In the genomic region with DNA sequence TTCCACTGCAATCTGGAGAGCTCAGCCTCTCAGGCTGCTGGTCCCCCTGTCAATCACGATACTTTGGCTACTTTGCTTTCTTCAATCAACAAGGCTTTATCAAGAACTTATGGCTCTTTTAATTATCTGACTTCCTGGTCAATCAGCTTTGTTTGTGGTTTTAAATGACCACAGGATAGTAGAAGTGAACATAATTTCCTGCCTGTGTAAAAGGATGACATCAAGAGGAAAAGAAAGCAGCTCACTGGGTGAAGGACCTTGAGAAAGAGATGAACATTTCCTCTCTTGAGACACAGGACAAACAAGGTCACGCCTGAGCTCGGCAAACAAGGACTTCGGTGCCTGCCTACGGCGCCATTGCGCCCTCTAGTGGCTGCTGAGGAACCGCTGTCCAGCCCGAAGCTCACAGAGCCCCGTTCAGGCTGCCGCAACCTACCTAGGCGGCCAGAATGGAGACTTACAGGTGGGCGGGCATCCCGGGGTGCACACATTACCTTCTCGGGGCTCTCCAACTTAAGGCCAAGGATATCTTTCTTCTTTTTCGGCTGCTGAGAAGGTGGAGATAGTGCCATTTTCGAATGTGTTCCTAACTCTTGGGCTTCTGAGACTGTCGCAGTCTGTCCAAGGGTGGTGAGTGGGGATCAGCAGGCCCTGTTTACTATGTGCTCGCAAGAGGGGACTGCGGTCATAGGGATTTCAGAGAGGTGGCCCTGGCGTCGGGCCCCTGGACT, we compare ENCODE assay signal across 8 cellular contexts. TPM values are rescaled to one million over a fixed set of nuclear protein-coding genes. Genes with fewer than 3 reads are reported as not detected.
DNase-seq lines count a peak whose midpoint lies in the region; ATAC-seq and TF ChIP-seq lines count a peak whose summit lies in the region.

No MANE protein-coding gene starts in this region.

- H3K27ac ChIP-seq in MM.1S (ENCODE audit: low read length) (no peak overlapping the region), transverse colon (peak overlapping the region; percentile 55 to 82 (median 72))

- ATAC-seq in SK-N-SH treated with all-trans-retinoic acid at 6 μM for 48 hours: peak; percentile 98

- no peaks in the 10 kb centered on the region for H3K27me3 ChIP-seq in MM.1S (replicated peaks; ENCODE audit: insufficient read depth, low read length)
- H3K27me3 ChIP-seq in transverse colon: no peaks in the 10 kb centered on the region

- no peak overlapping the region for H3K9ac ChIP-seq in MM.1S (ENCODE audit: low read length)

- no peaks in the 10 kb centered on the region for H3F3A ChIP-seq in MM.1S (ENCODE audit: insufficient read depth, low read length)

- H4K20me1 ChIP-seq in MM.1S (ENCODE audit: insufficient read depth, low read length): no peaks in the 10 kb centered on the region

- DNase-seq in GM04503 (ENCODE audit: low read depth) (peak; percentile 89), HCEC 1CT (peak; percentile 98), MM.1S (peak; percentile 91), head of caudate nucleus (peak; percentile 76 to 96 (median 91)), pons (ENCODE audit: low spot score) (peak; percentile 90), transverse colon (peak; percentile 94)

- H3K36me3 ChIP-seq in MM.1S (replicated peaks; ENCODE audit: insufficient read depth, low read length) (no peaks in the 10 kb centered on the region), transverse colon (no peaks in the 10 kb centered on the region)

- intact Hi-C loops in head of caudate nucleus (cut with DNase I): loop anchor here (5.0 kb wide), 1 partner anchor 219 kb away; no protein-coding TSS in a partner anchor
- intact Hi-C loops in transverse colon (cut with DNase I; ENCODE audit: low total_unique reads): loop anchor here (2.0 to 10.0 kb wide), 2 partner anchors 56 to 220 kb away; a partner anchor contains a TSS

- H3K4me1 ChIP-seq in MM.1S (ENCODE audit: low read length): peaks cover 6% of the 10 kb centered on the region
- peaks cover 0 to 9% (median 6%) of the 10 kb centered on the region in 4 donors for H3K4me1 ChIP-seq in transverse colon

- no peaks in the 10 kb centered on the region for H3K9me3 Mint-ChIP-seq in activated naive CD4-positive, alpha-beta T cell treated with anti-CD3 and anti-CD28 coated beads, Interleukin-2, amount 50 U/mL, for 24 hours

- H3K79me2 ChIP-seq in MM.1S (ENCODE audit: low read length): no peaks in the 10 kb centered on the region

- H3K9me2 ChIP-seq in MM.1S (replicated peaks; ENCODE audit: insufficient read depth, low read length): no peaks in the 10 kb centered on the region

- peak overlapping the region; percentile 65 for H3K27ac Mint-ChIP-seq in activated naive CD4-positive, alpha-beta T cell treated with anti-CD3 and anti-CD28 coated beads, Interleukin-2, amount 50 U/mL, for 24 hours

- H3K4me3 ChIP-seq in MM.1S (ENCODE audit: low read length) (peak overlapping the region; percentile 19; the same call in 1 of the 2 replicates), transverse colon (no peak overlapping the region)

- peak overlapping the region; percentile 45; the same call in 1 of the 2 replicates for H3K4me2 ChIP-seq in MM.1S (ENCODE audit: low read depth, low read length)

- no peaks in the 10 kb centered on the region for H3K9me3 ChIP-seq in MM.1S (replicated peaks; ENCODE audit: insufficient read depth, low read length)
- H3K9me3 ChIP-seq in transverse colon: no peaks in the 10 kb centered on the region

- peak; percentile 35 for TF ChIP-seq EP300 in transverse colon (IDR thresholded peaks at IDR 0.05; ENCODE audit: low read depth)

- H3K4me1 Mint-ChIP-seq in activated naive CD4-positive, alpha-beta T cell treated with anti-CD3 and anti-CD28 coated beads, Interleukin-2, amount 50 U/mL, for 24 hours: peaks cover 32% of the 10 kb centered on the region

- no peaks in the 10 kb centered on the region for H3K36me3 Mint-ChIP-seq in activated naive CD4-positive, alpha-beta T cell treated with anti-CD3 and anti-CD28 coated beads, Interleukin-2, amount 50 U/mL, for 24 hours

- TF ChIP-seq POLR2A in transverse colon (IDR thresholded peaks at IDR 0.05): no peak

- in situ Hi-C loops in transverse colon (cut with MboI; ENCODE audit: low pct_ligation_motif_present in 1 of 4, low pct_unique_long_range_greater_than_20kb in 1 of 4, low sequenced_read_pairs in 3 of 4): loop anchor here in 3 of 4 donors (5.0 to 10.0 kb wide), 2 partner anchors 216 to 219 kb away; no protein-coding TSS in a partner anchor

- TF ChIP-seq CTCF in MM.1S (IDR thresholded peaks at IDR 0.05; ENCODE audit: low read length) (peak; percentile 98), transverse colon (IDR thresholded peaks at IDR 0.05) (peak; percentile 97 to 98 (median 97))

- no peaks in the 10 kb centered on the region for H3K27me3 Mint-ChIP-seq in activated naive CD4-positive, alpha-beta T cell treated with anti-CD3 and anti-CD28 coated beads, Interleukin-2, amount 50 U/mL, for 24 hours

- no peak overlapping the region for H3K4me3 Mint-ChIP-seq in activated naive CD4-positive, alpha-beta T cell treated with anti-CD3 and anti-CD28 coated beads, Interleukin-2, amount 50 U/mL, for 24 hours

- WGBS in transverse colon (ENCODE audit: low coverage in 1 of 2), 2 donors: 0 to 16% methylated on average over 5 to 22 of the region's 22 CpGs

- H2AFZ ChIP-seq in MM.1S (ENCODE audit: low read length): peak overlapping the region; percentile 80

TF ChIP-seq in SK-N-SH treated with all-trans-retinoic acid at 6 μM for 48 hours, 23 proteins besides CTCF, POLR2A, EP300 and RAD21:
- TF ChIP-seq, protein P1, sequence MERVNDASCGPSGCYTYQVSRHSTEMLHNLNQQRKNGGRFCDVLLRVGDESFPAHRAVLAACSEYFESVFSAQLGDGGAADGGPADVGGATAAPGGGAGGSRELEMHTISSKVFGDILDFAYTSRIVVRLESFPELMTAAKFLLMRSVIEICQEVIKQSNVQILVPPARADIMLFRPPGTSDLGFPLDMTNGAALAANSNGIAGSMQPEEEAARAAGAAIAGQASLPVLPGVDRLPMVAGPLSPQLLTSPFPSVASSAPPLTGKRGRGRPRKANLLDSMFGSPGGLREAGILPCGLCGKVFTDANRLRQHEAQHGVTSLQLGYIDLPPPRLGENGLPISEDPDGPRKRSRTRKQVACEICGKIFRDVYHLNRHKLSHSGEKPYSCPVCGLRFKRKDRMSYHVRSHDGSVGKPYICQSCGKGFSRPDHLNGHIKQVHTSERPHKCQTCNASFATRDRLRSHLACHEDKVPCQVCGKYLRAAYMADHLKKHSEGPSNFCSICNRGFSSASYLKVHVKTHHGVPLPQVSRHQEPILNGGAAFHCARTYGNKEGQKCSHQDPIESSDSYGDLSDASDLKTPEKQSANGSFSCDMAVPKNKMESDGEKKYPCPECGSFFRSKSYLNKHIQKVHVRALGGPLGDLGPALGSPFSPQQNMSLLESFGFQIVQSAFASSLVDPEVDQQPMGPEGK (CRISPR knock-in tag; IDR thresholded peaks at IDR 0.05; ENCODE audit: borderline replicate concordance): no peak
- no peak for TF ChIP-seq ZNF70 (CRISPR knock-in tag; IDR thresholded peaks at IDR 0.05)
- no peak for TF ChIP-seq PPARA (CRISPR knock-in tag; IDR thresholded peaks at IDR 0.05; ENCODE audit: borderline replicate concordance)
- TF ChIP-seq ZFP3 (CRISPR knock-in tag; IDR thresholded peaks at IDR 0.05): no peak
- no peak for TF ChIP-seq SNAI2 (CRISPR knock-in tag; IDR thresholded peaks at IDR 0.05)

RNA-seq across cellular contexts. Expression of a gene that starts 54.0 kb away (rescaled TPM):
- total RNA-seq in transverse colon: 1 to 10 TPM in 2 of 4 donors, not detected in 2; 1.5 to 1.9 TPM
